ENCODE assay signal across 1 cellular context in the genomic region with DNA sequence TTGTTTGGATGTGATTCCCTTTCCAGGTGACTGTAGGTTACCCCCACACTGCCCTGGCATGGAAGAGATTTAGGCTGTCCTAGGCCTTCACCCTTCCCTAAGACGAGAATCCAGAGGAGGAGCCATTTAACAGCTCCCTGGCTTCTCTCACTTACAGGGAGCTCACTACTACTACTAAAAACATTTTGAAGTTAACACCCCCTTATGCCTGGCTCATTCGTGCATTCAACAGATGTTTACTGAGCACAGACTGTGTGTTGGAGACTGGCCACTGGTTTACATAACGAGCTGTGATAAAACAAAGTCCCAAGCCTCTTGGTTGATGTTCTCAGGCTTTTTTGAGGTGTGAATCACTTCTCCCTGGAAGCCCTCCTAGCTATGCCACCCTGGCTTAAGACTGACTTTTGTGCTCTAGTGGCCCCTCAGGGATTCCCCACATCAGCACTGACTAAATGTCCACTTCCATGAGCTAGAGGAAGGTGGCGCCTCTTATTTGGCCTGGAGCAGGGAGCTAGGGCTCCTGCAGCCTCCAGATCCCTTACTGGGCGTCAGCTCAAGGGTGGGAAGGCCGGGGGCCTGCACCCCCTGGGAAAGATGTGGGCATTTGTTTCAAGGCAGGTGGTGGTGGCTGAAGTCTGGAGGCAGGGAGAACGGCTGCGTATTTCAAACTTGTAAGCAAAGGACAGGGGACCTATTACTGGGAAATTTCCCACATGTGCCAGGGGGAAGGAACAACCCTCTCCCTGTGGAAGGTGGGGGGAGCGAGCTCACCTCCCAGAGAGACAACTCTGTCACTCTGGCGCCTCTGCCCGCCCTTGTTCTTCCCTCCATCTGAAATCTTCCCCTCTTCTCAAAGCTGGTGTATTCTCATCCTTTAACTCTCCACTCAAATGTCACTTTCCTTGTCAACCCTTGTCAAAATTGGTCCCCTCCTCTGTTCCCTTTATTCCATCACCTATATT.
A peak's percentile ranks its signal among the peaks of the same experiment; 100 is the strongest.
TF ChIP-seq lines count a peak whose summit lies in the region.

No MANE protein-coding gene starts in this region.

TF ChIP-seq in HepG2, 621 proteins besides CTCF, POLR2A, EP300 and RAD21 (continued from another document and continues in another):
- TF ChIP-seq, protein P1, sequence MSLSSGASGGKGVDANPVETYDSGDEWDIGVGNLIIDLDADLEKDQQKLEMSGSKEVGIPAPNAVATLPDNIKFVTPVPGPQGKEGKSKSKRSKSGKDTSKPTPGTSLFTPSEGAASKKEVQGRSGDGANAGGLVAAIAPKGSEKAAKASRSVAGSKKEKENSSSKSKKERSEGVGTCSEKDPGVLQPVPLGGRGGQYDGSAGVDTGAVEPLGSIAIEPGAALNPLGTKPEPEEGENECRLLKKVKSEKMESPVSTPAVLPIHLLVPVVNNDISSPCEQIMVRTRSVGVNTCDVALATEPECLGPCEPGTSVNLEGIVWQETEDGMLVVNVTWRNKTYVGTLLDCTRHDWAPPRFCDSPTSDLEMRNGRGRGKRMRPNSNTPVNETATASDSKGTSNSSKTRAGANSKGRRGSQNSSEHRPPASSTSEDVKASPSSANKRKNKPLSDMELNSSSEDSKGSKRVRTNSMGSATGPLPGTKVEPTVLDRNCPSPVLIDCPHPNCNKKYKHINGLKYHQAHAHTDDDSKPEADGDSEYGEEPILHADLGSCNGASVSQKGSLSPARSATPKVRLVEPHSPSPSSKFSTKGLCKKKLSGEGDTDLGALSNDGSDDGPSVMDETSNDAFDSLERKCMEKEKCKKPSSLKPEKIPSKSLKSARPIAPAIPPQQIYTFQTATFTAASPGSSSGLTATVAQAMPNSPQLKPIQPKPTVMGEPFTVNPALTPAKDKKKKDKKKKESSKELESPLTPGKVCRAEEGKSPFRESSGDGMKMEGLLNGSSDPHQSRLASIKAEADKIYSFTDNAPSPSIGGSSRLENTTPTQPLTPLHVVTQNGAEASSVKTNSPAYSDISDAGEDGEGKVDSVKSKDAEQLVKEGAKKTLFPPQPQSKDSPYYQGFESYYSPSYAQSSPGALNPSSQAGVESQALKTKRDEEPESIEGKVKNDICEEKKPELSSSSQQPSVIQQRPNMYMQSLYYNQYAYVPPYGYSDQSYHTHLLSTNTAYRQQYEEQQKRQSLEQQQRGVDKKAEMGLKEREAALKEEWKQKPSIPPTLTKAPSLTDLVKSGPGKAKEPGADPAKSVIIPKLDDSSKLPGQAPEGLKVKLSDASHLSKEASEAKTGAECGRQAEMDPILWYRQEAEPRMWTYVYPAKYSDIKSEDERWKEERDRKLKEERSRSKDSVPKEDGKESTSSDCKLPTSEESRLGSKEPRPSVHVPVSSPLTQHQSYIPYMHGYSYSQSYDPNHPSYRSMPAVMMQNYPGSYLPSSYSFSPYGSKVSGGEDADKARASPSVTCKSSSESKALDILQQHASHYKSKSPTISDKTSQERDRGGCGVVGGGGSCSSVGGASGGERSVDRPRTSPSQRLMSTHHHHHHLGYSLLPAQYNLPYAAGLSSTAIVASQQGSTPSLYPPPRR (CRISPR knock-in tag; IDR thresholded peaks at IDR 0.05; ENCODE audit: borderline replicate concordance) = 0 out of 2 replicates have a peak, but pooled peaks have one; percentile 40
- 0 out of 2 replicates have a peak, but pooled peaks have one; percentile 24 for TF ChIP-seq PHF8 (CRISPR knock-in tag; IDR thresholded peaks at IDR 0.05)
- peak; percentile 76 for TF ChIP-seq ZFP36 (IDR thresholded peaks at IDR 0.05; ENCODE audit: borderline replicate concordance, low read depth, low read length, partially characterized antibody)
- TF ChIP-seq ZNF331 (CRISPR knock-in tag; IDR thresholded peaks at IDR 0.05) = 0 out of 2 replicates have a peak, but pooled peaks have one; percentile 34
- TF ChIP-seq ZMAT3 (CRISPR knock-in tag; conservative IDR thresholded peaks at IDR 0.05) = peak; percentile 52; the same call in 1 of the 2 replicates
- TF ChIP-seq, protein P2, sequence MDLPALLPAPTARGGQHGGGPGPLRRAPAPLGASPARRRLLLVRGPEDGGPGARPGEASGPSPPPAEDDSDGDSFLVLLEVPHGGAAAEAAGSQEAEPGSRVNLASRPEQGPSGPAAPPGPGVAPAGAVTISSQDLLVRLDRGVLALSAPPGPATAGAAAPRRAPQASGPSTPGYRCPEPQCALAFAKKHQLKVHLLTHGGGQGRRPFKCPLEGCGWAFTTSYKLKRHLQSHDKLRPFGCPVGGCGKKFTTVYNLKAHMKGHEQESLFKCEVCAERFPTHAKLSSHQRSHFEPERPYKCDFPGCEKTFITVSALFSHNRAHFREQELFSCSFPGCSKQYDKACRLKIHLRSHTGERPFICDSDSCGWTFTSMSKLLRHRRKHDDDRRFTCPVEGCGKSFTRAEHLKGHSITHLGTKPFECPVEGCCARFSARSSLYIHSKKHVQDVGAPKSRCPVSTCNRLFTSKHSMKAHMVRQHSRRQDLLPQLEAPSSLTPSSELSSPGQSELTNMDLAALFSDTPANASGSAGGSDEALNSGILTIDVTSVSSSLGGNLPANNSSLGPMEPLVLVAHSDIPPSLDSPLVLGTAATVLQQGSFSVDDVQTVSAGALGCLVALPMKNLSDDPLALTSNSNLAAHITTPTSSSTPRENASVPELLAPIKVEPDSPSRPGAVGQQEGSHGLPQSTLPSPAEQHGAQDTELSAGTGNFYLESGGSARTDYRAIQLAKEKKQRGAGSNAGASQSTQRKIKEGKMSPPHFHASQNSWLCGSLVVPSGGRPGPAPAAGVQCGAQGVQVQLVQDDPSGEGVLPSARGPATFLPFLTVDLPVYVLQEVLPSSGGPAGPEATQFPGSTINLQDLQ (CRISPR knock-in tag; IDR thresholded peaks at IDR 0.05) = no peak
- TF ChIP-seq, protein P3, sequence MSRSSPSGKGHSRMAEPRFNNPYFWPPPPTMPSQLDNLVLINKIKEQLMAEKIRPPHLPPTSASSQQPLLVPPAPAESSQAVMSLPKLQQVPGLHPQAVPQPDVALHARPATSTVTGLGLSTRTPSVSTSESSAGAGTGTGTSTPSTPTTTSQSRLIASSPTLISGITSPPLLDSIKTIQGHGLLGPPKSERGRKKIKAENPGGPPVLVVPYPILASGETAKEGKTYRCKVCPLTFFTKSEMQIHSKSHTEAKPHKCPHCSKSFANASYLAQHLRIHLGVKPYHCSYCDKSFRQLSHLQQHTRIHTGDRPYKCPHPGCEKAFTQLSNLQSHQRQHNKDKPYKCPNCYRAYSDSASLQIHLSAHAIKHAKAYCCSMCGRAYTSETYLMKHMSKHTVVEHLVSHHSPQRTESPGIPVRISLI (CRISPR knock-in tag; IDR thresholded peaks at IDR 0.05; ENCODE audit: borderline replicate concordance) = no peak
- no peak for TF ChIP-seq FOXJ3 (CRISPR knock-in tag; IDR thresholded peaks at IDR 0.05; ENCODE audit: borderline replicate concordance)
- peak; percentile 41 for TF ChIP-seq HDAC2 (CRISPR knock-in tag; IDR thresholded peaks at IDR 0.05)
- TF ChIP-seq KDM5B (CRISPR knock-in tag; IDR thresholded peaks at IDR 0.05; ENCODE audit: borderline replicate concordance) = peak; percentile 20; the same call in 1 of the 2 replicates
- no peak for TF ChIP-seq TCF12 (IDR thresholded peaks at IDR 0.05)
- 0 out of 2 replicates have a peak, but pooled peaks have one; percentile 40 for TF ChIP-seq TCF12 (CRISPR knock-in tag; IDR thresholded peaks at IDR 0.05)
- TF ChIP-seq STAG1 (CRISPR knock-in tag; IDR thresholded peaks at IDR 0.05) = peak; percentile 66
- 0 out of 2 replicates have a peak, but pooled peaks have one; percentile 54 for TF ChIP-seq NRL (CRISPR knock-in tag; IDR thresholded peaks at IDR 0.05; ENCODE audit: borderline replicate concordance)
- 0 out of 2 replicates have a peak, but pooled peaks have one; percentile 14 for TF ChIP-seq MED13 (CRISPR knock-in tag; IDR thresholded peaks at IDR 0.05)
- TF ChIP-seq NR2F6 (IDR thresholded peaks at IDR 0.05) = no peak
- TF ChIP-seq NR2F6 (CRISPR knock-in tag; IDR thresholded peaks at IDR 0.05) = 0 out of 2 replicates have a peak, but pooled peaks have one; percentile 23
- TF ChIP-seq, protein P4, sequence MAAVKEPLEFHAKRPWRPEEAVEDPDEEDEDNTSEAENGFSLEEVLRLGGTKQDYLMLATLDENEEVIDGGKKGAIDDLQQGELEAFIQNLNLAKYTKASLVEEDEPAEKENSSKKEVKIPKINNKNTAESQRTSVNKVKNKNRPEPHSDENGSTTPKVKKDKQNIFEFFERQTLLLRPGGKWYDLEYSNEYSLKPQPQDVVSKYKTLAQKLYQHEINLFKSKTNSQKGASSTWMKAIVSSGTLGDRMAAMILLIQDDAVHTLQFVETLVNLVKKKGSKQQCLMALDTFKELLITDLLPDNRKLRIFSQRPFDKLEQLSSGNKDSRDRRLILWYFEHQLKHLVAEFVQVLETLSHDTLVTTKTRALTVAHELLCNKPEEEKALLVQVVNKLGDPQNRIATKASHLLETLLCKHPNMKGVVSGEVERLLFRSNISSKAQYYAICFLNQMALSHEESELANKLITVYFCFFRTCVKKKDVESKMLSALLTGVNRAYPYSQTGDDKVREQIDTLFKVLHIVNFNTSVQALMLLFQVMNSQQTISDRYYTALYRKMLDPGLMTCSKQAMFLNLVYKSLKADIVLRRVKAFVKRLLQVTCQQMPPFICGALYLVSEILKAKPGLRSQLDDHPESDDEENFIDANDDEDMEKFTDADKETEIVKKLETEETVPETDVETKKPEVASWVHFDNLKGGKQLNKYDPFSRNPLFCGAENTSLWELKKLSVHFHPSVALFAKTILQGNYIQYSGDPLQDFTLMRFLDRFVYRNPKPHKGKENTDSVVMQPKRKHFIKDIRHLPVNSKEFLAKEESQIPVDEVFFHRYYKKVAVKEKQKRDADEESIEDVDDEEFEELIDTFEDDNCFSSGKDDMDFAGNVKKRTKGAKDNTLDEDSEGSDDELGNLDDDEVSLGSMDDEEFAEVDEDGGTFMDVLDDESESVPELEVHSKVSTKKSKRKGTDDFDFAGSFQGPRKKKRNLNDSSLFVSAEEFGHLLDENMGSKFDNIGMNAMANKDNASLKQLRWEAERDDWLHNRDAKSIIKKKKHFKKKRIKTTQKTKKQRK (IDR thresholded peaks at IDR 0.05; ENCODE audit: low read length) = no peak
- TF ChIP-seq, protein P5, sequence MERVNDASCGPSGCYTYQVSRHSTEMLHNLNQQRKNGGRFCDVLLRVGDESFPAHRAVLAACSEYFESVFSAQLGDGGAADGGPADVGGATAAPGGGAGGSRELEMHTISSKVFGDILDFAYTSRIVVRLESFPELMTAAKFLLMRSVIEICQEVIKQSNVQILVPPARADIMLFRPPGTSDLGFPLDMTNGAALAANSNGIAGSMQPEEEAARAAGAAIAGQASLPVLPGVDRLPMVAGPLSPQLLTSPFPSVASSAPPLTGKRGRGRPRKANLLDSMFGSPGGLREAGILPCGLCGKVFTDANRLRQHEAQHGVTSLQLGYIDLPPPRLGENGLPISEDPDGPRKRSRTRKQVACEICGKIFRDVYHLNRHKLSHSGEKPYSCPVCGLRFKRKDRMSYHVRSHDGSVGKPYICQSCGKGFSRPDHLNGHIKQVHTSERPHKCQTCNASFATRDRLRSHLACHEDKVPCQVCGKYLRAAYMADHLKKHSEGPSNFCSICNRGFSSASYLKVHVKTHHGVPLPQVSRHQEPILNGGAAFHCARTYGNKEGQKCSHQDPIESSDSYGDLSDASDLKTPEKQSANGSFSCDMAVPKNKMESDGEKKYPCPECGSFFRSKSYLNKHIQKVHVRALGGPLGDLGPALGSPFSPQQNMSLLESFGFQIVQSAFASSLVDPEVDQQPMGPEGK (CRISPR knock-in tag; IDR thresholded peaks at IDR 0.05) = peak; percentile 84
- TF ChIP-seq XRCC5 (optimal IDR thresholded peaks at IDR 0.05; ENCODE audit: low read length) = peak; percentile 83
- TF ChIP-seq, protein P6, sequence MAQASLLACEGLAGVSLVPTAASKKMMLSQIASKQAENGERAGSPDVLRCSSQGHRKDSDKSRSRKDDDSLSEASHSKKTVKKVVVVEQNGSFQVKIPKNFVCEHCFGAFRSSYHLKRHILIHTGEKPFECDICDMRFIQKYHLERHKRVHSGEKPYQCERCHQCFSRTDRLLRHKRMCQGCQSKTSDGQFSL (CRISPR knock-in tag; IDR thresholded peaks at IDR 0.05) = peak; percentile 75
- peak; percentile 25; the same call in 1 of the 2 replicates for TF ChIP-seq KMT2A (CRISPR knock-in tag; IDR thresholded peaks at IDR 0.05)
- peak; percentile 70 for TF ChIP-seq ZNF761 (CRISPR knock-in tag; conservative IDR thresholded peaks at IDR 0.05)
- 0 out of 2 replicates have a peak, but pooled peaks have one; percentile 36 for TF ChIP-seq ZKSCAN8 (CRISPR knock-in tag; IDR thresholded peaks at IDR 0.05; ENCODE audit: borderline replicate concordance)
- TF ChIP-seq YEATS4 (CRISPR knock-in tag; IDR thresholded peaks at IDR 0.05; ENCODE audit: borderline replicate concordance) = peak; percentile 54; the same call in 1 of the 2 replicates
- TF ChIP-seq, protein P7, sequence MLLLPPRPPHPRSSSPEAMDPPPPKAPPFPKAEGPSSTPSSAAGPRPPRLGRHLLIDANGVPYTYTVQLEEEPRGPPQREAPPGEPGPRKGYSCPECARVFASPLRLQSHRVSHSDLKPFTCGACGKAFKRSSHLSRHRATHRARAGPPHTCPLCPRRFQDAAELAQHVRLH (CRISPR knock-in tag; IDR thresholded peaks at IDR 0.05; ENCODE audit: borderline replicate concordance, low read depth) = 0 out of 2 replicates have a peak, but pooled peaks have one; percentile 43
- TF ChIP-seq ZFX (CRISPR knock-in tag; IDR thresholded peaks at IDR 0.05; ENCODE audit: low read depth) = peak; percentile 48
- TF ChIP-seq NCOA2 (CRISPR knock-in tag; IDR thresholded peaks at IDR 0.05) = peak; percentile 9; the same call in 1 of the 2 replicates
- TF ChIP-seq, protein P8, sequence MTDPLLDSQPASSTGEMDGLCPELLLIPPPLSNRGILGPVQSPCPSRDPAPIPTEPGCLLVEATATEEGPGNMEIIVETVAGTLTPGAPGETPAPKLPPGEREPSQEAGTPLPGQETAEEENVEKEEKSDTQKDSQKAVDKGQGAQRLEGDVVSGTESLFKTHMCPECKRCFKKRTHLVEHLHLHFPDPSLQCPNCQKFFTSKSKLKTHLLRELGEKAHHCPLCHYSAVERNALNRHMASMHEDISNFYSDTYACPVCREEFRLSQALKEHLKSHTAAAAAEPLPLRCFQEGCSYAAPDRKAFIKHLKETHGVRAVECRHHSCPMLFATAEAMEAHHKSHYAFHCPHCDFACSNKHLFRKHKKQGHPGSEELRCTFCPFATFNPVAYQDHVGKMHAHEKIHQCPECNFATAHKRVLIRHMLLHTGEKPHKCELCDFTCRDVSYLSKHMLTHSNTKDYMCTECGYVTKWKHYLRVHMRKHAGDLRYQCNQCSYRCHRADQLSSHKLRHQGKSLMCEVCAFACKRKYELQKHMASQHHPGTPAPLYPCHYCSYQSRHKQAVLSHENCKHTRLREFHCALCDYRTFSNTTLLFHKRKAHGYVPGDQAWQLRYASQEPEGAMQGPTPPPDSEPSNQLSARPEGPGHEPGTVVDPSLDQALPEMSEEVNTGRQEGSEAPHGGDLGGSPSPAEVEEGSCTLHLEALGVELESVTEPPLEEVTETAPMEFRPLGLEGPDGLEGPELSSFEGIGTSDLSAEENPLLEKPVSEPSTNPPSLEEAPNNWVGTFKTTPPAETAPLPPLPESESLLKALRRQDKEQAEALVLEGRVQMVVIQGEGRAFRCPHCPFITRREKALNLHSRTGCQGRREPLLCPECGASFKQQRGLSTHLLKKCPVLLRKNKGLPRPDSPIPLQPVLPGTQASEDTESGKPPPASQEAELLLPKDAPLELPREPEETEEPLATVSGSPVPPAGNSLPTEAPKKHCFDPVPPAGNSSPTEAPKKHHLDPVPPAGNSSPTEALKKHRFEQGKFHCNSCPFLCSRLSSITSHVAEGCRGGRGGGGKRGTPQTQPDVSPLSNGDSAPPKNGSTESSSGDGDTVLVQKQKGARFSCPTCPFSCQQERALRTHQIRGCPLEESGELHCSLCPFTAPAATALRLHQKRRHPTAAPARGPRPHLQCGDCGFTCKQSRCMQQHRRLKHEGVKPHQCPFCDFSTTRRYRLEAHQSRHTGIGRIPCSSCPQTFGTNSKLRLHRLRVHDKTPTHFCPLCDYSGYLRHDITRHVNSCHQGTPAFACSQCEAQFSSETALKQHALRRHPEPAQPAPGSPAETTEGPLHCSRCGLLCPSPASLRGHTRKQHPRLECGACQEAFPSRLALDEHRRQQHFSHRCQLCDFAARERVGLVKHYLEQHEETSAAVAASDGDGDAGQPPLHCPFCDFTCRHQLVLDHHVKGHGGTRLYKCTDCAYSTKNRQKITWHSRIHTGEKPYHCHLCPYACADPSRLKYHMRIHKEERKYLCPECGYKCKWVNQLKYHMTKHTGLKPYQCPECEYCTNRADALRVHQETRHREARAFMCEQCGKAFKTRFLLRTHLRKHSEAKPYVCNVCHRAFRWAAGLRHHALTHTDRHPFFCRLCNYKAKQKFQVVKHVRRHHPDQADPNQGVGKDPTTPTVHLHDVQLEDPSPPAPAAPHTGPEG (CRISPR knock-in tag; IDR thresholded peaks at IDR 0.05) = no peak
